1 cellular context compared by ENCODE assay signal in the genomic region with DNA sequence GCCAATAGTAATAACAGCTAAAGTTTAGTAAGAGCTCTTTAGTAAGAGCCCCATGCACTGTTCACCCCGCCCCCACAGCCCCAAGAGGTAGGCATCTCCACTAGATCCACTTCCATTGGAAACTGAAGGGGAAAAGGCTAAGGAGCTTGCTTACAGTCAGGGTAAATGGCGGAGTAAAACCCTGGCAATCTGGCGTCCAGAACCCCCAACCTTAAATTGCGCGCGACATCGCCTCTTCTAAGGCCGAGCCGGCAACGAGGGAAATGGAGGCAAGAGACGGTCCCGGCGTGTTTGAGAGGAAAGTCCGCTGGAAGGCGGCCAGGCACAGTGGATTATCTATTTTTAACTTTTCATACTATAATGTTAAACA.
TF ChIP-seq lines count a peak whose summit lies in the region.

No MANE protein-coding gene starts in this region.

TF ChIP-seq in HepG2, 621 proteins besides CTCF, POLR2A, EP300 and RAD21 (continued from another document):
- TF ChIP-seq, protein P1, sequence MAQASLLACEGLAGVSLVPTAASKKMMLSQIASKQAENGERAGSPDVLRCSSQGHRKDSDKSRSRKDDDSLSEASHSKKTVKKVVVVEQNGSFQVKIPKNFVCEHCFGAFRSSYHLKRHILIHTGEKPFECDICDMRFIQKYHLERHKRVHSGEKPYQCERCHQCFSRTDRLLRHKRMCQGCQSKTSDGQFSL (CRISPR knock-in tag; IDR thresholded peaks at IDR 0.05), result no peak
- TF ChIP-seq CCDC6 (CRISPR knock-in tag; IDR thresholded peaks at IDR 0.05), result 0 out of 2 replicates have a peak, but pooled peaks have one; percentile 1
- TF ChIP-seq RFXAP (CRISPR knock-in tag; IDR thresholded peaks at IDR 0.05; ENCODE audit: borderline replicate concordance), result 0 out of 2 replicates have a peak, but pooled peaks have one; percentile 5
- no peak for TF ChIP-seq CBX1 (IDR thresholded peaks at IDR 0.05; ENCODE audit: low read depth)
- TF ChIP-seq ZFYVE20 (CRISPR knock-in tag; IDR thresholded peaks at IDR 0.05; ENCODE audit: borderline replicate concordance, low read depth), result no peak
- TF ChIP-seq SYNCRIP (IDR thresholded peaks at IDR 0.05; ENCODE audit: insufficient read depth, low read depth, low read length), result no peak
- TF ChIP-seq ZNF672 (CRISPR knock-in tag; IDR thresholded peaks at IDR 0.05), result no peak
- TF ChIP-seq KAT8 (CRISPR knock-in tag; IDR thresholded peaks at IDR 0.05), result no peak
- TF ChIP-seq ZNF564 (CRISPR knock-in tag; IDR thresholded peaks at IDR 0.05), result peak; percentile 5; the same call in 1 of the 2 replicates
- 0 out of 2 replicates have a peak, but pooled peaks have one; percentile 6 for TF ChIP-seq SMAD1 (CRISPR knock-in tag; IDR thresholded peaks at IDR 0.05; ENCODE audit: borderline replicate concordance, low read depth)
- TF ChIP-seq MAF1 (CRISPR knock-in tag; IDR thresholded peaks at IDR 0.05; ENCODE audit: borderline replicate concordance), result 0 out of 2 replicates have a peak, but pooled peaks have one; percentile 18
TF ChIP-seq in HepG2: peak in this region for 6.
